25 cellular contexts compared by ENCODE assay signal in the genomic region with DNA sequence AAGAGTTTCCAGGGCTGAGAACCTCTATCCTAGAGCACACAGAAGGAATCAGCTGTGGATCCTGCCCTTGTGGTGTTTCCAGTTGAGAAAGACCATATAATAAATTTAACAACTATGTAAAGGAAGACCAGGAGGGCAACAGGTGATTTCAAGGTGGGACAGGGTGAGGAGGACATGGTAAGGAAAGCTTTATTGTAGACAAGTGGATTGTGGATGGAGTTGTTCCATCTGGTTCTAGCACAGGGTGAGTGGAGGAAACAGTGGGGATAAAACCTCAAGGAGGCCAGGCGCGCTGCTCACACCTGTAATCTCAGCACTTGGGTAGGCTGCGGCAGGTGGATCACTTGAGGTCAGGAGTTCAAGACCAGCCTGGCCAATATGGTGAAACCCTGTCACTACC. TPM values are rescaled to one million over a fixed set of nuclear protein-coding genes. Genes with fewer than 3 reads are reported as not detected.
A peak's percentile ranks its signal among the peaks of the same experiment; 100 is the strongest.
DNase-seq lines count a peak whose midpoint lies in the region; ATAC-seq and TF ChIP-seq lines count a peak whose summit lies in the region.
"Had no signal": no experiment of that assay in that cellular context is flagged by ENCODE, and none has a peak within 500 bp of the region (broad histone marks: within the 10 kb centered on the region; RNA-seq: fewer than 3 reads in every experiment).

No MANE protein-coding gene starts in this region.

- no peaks in the 10 kb centered on the region for H3K27me3 Mint-ChIP-seq in T-helper 1 cell treated with Interleukin-12 subunit alpha and Interleukin-12 subunit beta and Interleukin-4 antibody, amounts not matched to agents 30 μg/mL and 1 μg/mL, for 36 hours (ENCODE audit: low read depth)
- no peaks in the 10 kb centered on the region for H3K27me3 Mint-ChIP-seq in osteocyte (ENCODE audit: unreplicated experiment)
- H3K27me3 Mint-ChIP-seq in T-helper 2 cell treated with Interferon-gamma antibody and Interleukin-4, amounts not matched to agents 5 μg/mL and 100 μg/mL, for 36 hours (ENCODE audit: low read depth), result no peaks in the 10 kb centered on the region
- H3K27me3 Mint-ChIP-seq: naive B cell had no signal

- peak overlapping the region; percentile 15 for H3K27ac Mint-ChIP-seq in T-helper 1 cell treated with Interleukin-12 subunit alpha and Interleukin-12 subunit beta and Interleukin-4 antibody, amounts not matched to agents 30 μg/mL and 1 μg/mL, for 36 hours
- peak overlapping the region; percentile 67 to 94 for H3K27ac Mint-ChIP-seq in activated naive CD4-positive, alpha-beta T cell treated with anti-CD3 and anti-CD28 coated beads, Interleukin-2, amount 50 U/mL, for 72 hours
- H3K27ac Mint-ChIP-seq in osteocyte (ENCODE audit: unreplicated experiment), result peak overlapping the region; percentile 90
- H3K27ac Mint-ChIP-seq in T-helper 2 cell treated with Interferon-gamma antibody and Interleukin-4, amounts not matched to agents 5 μg/mL and 100 μg/mL, for 36 hours, result no peak overlapping the region

- DNase-seq in T-helper 1 cell (no peak), osteocyte (ENCODE audit: extremely low spot score, unreplicated experiment) (no peak), Right ventricle myocardium superior (no peak), NCI-H82 treated with DMSO at 0.1 percent for 48 hours (lab: John Stamatoyannopoulos, UW; ENCODE audit: unreplicated experiment) (no peak)
- DNase-seq in activated naive CD4-positive, alpha-beta T cell treated with anti-CD3 and anti-CD28 coated beads, Interleukin-2, amount 50 U/mL, for 72 hours (ENCODE audit: low spot score in 2 of 2), result no peak
- DNase-seq in T-helper 2 cell treated with Interferon-gamma antibody and Interleukin-4, amounts not matched to agents 5 μg/mL and 100 μg/mL, for 36 hours (ENCODE audit: low spot score), result no peak
- DNase-seq: activated CD4-positive, CD25-positive, alpha-beta regulatory T cell; aorta; Caco-2; caudate nucleus; dermis blood vessel endothelial cell; foreskin fibroblast; KG1; naive B cell; NCI-H2171; NCI-H526; sigmoid colon; SK-N-SH; T-helper 9 cell; thyroid gland had no signal

- intact Hi-C loops in Right ventricle myocardium superior (cut with DNase I), result no loop called here

- no peaks in the 10 kb centered on the region for H3K9me3 Mint-ChIP-seq in T-helper 1 cell treated with Interleukin-12 subunit alpha and Interleukin-12 subunit beta and Interleukin-4 antibody, amounts not matched to agents 30 μg/mL and 1 μg/mL, for 36 hours
- H3K9me3 Mint-ChIP-seq in activated naive CD4-positive, alpha-beta T cell treated with anti-CD3 and anti-CD28 coated beads, Interleukin-2, amount 50 U/mL, for 72 hours, result no peaks in the 10 kb centered on the region
- no peaks in the 10 kb centered on the region for H3K9me3 Mint-ChIP-seq in osteocyte (ENCODE audit: unreplicated experiment)
- no peaks in the 10 kb centered on the region for H3K9me3 Mint-ChIP-seq in T-helper 2 cell treated with Interferon-gamma antibody and Interleukin-4, amounts not matched to agents 5 μg/mL and 100 μg/mL, for 36 hours
- H3K9me3 Mint-ChIP-seq: naive B cell had no signal

- ATAC-seq in activated naive CD4-positive, alpha-beta T cell treated with anti-CD3 and anti-CD28 coated beads, Interleukin-2, amount 50 U/mL, for 72 hours, result no peak
- no peak for ATAC-seq in Right ventricle myocardium superior (ENCODE audit: poor library complexity)
- ATAC-seq: left lobe of liver had no signal

- peaks cover 74% of the 10 kb centered on the region for H3K4me1 Mint-ChIP-seq in T-helper 1 cell treated with Interleukin-12 subunit alpha and Interleukin-12 subunit beta and Interleukin-4 antibody, amounts not matched to agents 30 μg/mL and 1 μg/mL, for 36 hours (ENCODE audit: low read depth)
- H3K4me1 Mint-ChIP-seq in osteocyte (ENCODE audit: unreplicated experiment), result peaks cover 52% of the 10 kb centered on the region
- H3K4me1 Mint-ChIP-seq in T-helper 2 cell treated with Interferon-gamma antibody and Interleukin-4, amounts not matched to agents 5 μg/mL and 100 μg/mL, for 36 hours (ENCODE audit: low read depth), result peaks cover 74% of the 10 kb centered on the region

- H3K36me3 Mint-ChIP-seq in T-helper 1 cell treated with Interleukin-12 subunit alpha and Interleukin-12 subunit beta and Interleukin-4 antibody, amounts not matched to agents 30 μg/mL and 1 μg/mL, for 36 hours (ENCODE audit: low read depth), result peaks cover 31% of the 10 kb centered on the region
- peaks cover 32 to 71% of the 10 kb centered on the region in 2 donors for H3K36me3 Mint-ChIP-seq in activated naive CD4-positive, alpha-beta T cell treated with anti-CD3 and anti-CD28 coated beads, Interleukin-2, amount 50 U/mL, for 72 hours
- H3K36me3 Mint-ChIP-seq in osteocyte (ENCODE audit: unreplicated experiment), result peaks cover 15% of the 10 kb centered on the region
- H3K36me3 Mint-ChIP-seq in T-helper 2 cell treated with Interferon-gamma antibody and Interleukin-4, amounts not matched to agents 5 μg/mL and 100 μg/mL, for 36 hours (ENCODE audit: low read depth), result peaks cover 48% of the 10 kb centered on the region

- H3K27ac ChIP-seq in C4-2B, result peak overlapping the region; percentile 26; the same call in 1 of the 2 replicates
- H3K27ac ChIP-seq: sigmoid colon, thyroid gland had no signal

- no peak overlapping the region for H3K4me3 Mint-ChIP-seq in T-helper 1 cell treated with Interleukin-12 subunit alpha and Interleukin-12 subunit beta and Interleukin-4 antibody, amounts not matched to agents 30 μg/mL and 1 μg/mL, for 36 hours
- no peak overlapping the region for H3K4me3 Mint-ChIP-seq in osteocyte (ENCODE audit: unreplicated experiment)
- no peak overlapping the region for H3K4me3 Mint-ChIP-seq in T-helper 2 cell treated with Interferon-gamma antibody and Interleukin-4, amounts not matched to agents 5 μg/mL and 100 μg/mL, for 36 hours

- TF ChIP-seq CTCF in C4-2B (conservative IDR thresholded peaks at IDR 0.05) (no peak), osteocyte (IDR thresholded peaks at IDR 0.05) (no peak)

RNA-seq across cellular contexts. Expression of a gene that starts 17.1 kb away (rescaled TPM):
- 10 to 100 TPM; 68.3 to 74.7 TPM for total RNA-seq in activated naive CD4-positive, alpha-beta T cell treated with anti-CD3 and anti-CD28 coated beads, Interleukin-2, amount 50 U/mL, for 72 hours
- total RNA-seq in osteocyte, result 26.9 and 27.6 TPM in 2 replicates
- 18.2 TPM for total RNA-seq in Right ventricle myocardium superior

RNA-seq across cellular contexts. Expression of a gene that starts 42.1 kb away (rescaled TPM):
- not detected for total RNA-seq in activated naive CD4-positive, alpha-beta T cell treated with anti-CD3 and anti-CD28 coated beads, Interleukin-2, amount 50 U/mL, for 72 hours
- total RNA-seq in osteocyte (0.83 TPM in 1 of 2 replicates, not detected in the other), Right ventricle myocardium superior (not detected)
- total RNA-seq: Caco-2, dermis blood vessel endothelial cell, HT1080, left lobe of liver, RPMI7951, sigmoid colon had no signal
